Comparison of ENCODE assay signal across 1 cellular context in the genomic region with DNA sequence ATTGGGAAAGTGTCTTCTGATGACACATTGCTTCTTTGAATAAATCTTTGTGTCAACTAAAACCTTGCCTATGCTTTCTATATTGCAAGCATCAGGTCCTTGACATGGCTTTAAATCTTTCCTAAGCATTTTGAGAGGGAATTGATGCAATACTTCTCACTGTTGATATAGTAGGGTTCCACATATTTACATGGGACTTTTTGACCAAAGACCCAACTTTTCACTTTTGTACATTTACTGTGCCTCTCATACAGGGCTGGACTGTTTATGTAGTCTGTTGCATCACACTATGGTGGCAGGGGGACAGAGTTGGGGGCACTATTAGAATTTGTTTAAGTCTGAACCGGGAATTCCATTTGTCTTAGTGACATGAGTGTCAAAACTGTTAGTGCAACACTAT.
TF ChIP-seq lines count a peak whose summit lies in the region.

No MANE protein-coding gene starts in this region.

TF ChIP-seq in HepG2, 621 proteins besides CTCF, POLR2A, EP300 and RAD21 (continued from another document):
- TF ChIP-seq AHDC1 (CRISPR knock-in tag; IDR thresholded peaks at IDR 0.05; ENCODE audit: borderline replicate concordance), result 0 out of 2 replicates have a peak, but pooled peaks have one; percentile 13
- TF ChIP-seq FOXP4 (CRISPR knock-in tag; IDR thresholded peaks at IDR 0.05), result no peak
- TF ChIP-seq GZF1 (CRISPR knock-in tag; IDR thresholded peaks at IDR 0.05), result no peak
- peak in 1 of 2 experiments; percentile 71; a peak in 2 of 4 replicates for TF ChIP-seq ATF4 (CRISPR knock-in tag; IDR thresholded peaks at IDR 0.05)
- no peak for TF ChIP-seq RORA (CRISPR knock-in tag; IDR thresholded peaks at IDR 0.05)
- TF ChIP-seq LCORL (IDR thresholded peaks at IDR 0.05), result no peak
- 0 out of 2 replicates have a peak, but pooled peaks have one; percentile 33 for TF ChIP-seq LCORL (CRISPR knock-in tag; IDR thresholded peaks at IDR 0.05)
- no peak for TF ChIP-seq NCOA5 (CRISPR knock-in tag; IDR thresholded peaks at IDR 0.05)
- TF ChIP-seq CEBPB (IDR thresholded peaks at IDR 0.05; ENCODE audit: borderline replicate concordance, low read depth, low read length), result peak; percentile 53; the same call in 1 of the 2 replicates
- TF ChIP-seq POGZ (CRISPR knock-in tag; IDR thresholded peaks at IDR 0.05), result 0 out of 2 replicates have a peak, but pooled peaks have one; percentile 29
- 0 out of 2 replicates have a peak, but pooled peaks have one; percentile 18 for TF ChIP-seq ZMYM4 (CRISPR knock-in tag; IDR thresholded peaks at IDR 0.05)
- TF ChIP-seq ZIK1 (CRISPR knock-in tag; IDR thresholded peaks at IDR 0.05; ENCODE audit: borderline replicate concordance, low read depth), result no peak
- TF ChIP-seq ZNF329 (CRISPR knock-in tag; IDR thresholded peaks at IDR 0.05; ENCODE audit: low read depth), result no peak
- TF ChIP-seq BCL6 (CRISPR knock-in tag; IDR thresholded peaks at IDR 0.05), result no peak
- TF ChIP-seq FOXA1 (IDR thresholded peaks at IDR 0.05), result no peak
- TF ChIP-seq FOXA1 (CRISPR knock-in tag; IDR thresholded peaks at IDR 0.05), result peak; percentile 49; the same call in 1 of the 2 replicates
- TF ChIP-seq FOXA3 (CRISPR knock-in tag; IDR thresholded peaks at IDR 0.05), result 0 out of 2 replicates have a peak, but pooled peaks have one; percentile 17
- TF ChIP-seq, protein P1, sequence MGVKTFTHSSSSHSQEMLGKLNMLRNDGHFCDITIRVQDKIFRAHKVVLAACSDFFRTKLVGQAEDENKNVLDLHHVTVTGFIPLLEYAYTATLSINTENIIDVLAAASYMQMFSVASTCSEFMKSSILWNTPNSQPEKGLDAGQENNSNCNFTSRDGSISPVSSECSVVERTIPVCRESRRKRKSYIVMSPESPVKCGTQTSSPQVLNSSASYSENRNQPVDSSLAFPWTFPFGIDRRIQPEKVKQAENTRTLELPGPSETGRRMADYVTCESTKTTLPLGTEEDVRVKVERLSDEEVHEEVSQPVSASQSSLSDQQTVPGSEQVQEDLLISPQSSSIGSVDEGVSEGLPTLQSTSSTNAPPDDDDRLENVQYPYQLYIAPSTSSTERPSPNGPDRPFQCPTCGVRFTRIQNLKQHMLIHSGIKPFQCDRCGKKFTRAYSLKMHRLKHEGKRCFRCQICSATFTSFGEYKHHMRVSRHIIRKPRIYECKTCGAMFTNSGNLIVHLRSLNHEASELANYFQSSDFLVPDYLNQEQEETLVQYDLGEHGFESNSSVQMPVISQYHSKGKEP (CRISPR knock-in tag; IDR thresholded peaks at IDR 0.05), result no peak
- TF ChIP-seq SAP130 (CRISPR knock-in tag; IDR thresholded peaks at IDR 0.05; ENCODE audit: low read depth), result no peak
- TF ChIP-seq TBL1XR1 (IDR thresholded peaks at IDR 0.05; ENCODE audit: borderline replicate concordance, low read length, partially characterized antibody), result no peak
- TF ChIP-seq PATZ1 (CRISPR knock-in tag; IDR thresholded peaks at IDR 0.05), result 0 out of 2 replicates have a peak, but pooled peaks have one; percentile 11
- TF ChIP-seq CEBPG (CRISPR knock-in tag; IDR thresholded peaks at IDR 0.05), result peak; percentile 53; the same call in 1 of the 2 replicates
